1 cellular context compared by ENCODE assay signal in the genomic region with DNA sequence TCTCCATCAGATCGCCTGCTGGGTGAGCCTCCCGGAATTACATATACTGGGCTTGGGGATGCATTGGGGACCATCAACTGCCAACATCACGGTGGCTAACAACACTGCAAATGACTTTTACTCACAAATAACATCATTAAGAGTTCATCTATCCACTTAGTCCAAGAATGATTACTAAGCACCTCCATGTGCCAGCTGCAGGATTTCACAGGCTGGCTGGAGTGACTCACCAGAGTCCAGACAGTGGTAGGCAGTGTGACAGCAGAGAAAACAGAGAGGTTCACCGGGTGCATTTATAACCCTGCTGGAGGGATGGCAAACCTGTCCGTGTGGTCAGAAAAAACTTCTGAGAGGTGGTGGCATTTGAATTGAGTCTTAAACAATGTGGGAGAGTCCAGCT.
TF ChIP-seq lines count a peak whose summit lies in the region.

No MANE protein-coding gene starts in this region.

TF ChIP-seq in SK-N-SH, 30 proteins besides CTCF, POLR2A, EP300 and RAD21 (continued from another document):
- TF ChIP-seq FOXJ3 (CRISPR knock-in tag; IDR thresholded peaks at IDR 0.05), result no peak
- no peak for TF ChIP-seq MXI1 (IDR thresholded peaks at IDR 0.05; ENCODE audit: low read depth, low read length)
- peak; percentile 82 for TF ChIP-seq FOSL2 (IDR thresholded peaks at IDR 0.05; ENCODE audit: borderline replicate concordance, low read depth)
- TF ChIP-seq EZH2phosphoT487 (IDR thresholded peaks at IDR 0.05; ENCODE audit: borderline replicate concordance, low read depth), result no peak
- TF ChIP-seq CHD2 (IDR thresholded peaks at IDR 0.05; ENCODE audit: low read length, partially characterized antibody), result no peak
- TF ChIP-seq USF2 (IDR thresholded peaks at IDR 0.05; ENCODE audit: borderline replicate concordance, low read depth, low read length), result no peak
- TF ChIP-seq REST (IDR thresholded peaks at IDR 0.05; ENCODE audit: low read depth, low read length), result no peak
- no peak for TF ChIP-seq ELF1 (IDR thresholded peaks at IDR 0.05)
- peak; percentile 71 for TF ChIP-seq JUND (IDR thresholded peaks at IDR 0.05)
- no peak for TF ChIP-seq TEAD4 (IDR thresholded peaks at IDR 0.05; ENCODE audit: borderline replicate concordance, insufficient read depth)
- TF ChIP-seq RXRA (IDR thresholded peaks at IDR 0.05; ENCODE audit: borderline replicate concordance, low read depth), result no peak
- TF ChIP-seq, protein P1, sequence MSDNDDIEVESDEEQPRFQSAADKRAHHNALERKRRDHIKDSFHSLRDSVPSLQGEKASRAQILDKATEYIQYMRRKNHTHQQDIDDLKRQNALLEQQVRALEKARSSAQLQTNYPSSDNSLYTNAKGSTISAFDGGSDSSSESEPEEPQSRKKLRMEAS (IDR thresholded peaks at IDR 0.05; ENCODE audit: low read depth), result peak; percentile 71; the same call in 1 of the 2 replicates
- no peak for TF ChIP-seq GABPA (IDR thresholded peaks at IDR 0.05; ENCODE audit: low read depth)
- no peak for TF ChIP-seq RFX5 (IDR thresholded peaks at IDR 0.05; ENCODE audit: low read length)
- TF ChIP-seq YY1 (IDR thresholded peaks at IDR 0.05; ENCODE audit: low read depth), result no peak
TF ChIP-seq in SK-N-SH: peak in this region for 7.
